In the genomic region with DNA sequence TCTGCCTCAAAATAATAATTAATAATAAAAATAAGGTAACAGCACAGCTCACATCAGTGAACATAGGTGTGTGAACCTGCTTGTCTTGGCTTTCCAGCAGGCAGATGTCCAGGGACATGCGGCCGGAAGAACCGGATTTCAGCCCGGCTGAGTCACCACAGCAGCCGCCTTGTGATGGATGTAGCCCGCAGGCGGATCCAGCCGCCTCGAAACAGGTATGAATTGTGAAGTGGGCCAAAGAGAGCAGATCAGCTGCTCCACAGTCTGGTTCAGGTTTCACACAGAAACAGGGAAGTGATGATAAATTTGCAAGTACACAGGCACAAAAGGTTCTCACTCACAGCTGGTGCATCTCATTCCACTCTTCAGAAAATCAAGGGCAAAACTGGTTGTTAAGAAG, we compare ENCODE assay signal across 12 cellular contexts. TPM values are rescaled to one million over a fixed set of nuclear protein-coding genes. Genes with fewer than 3 reads are reported as not detected.
DNase-seq lines count a peak whose midpoint lies in the region; ATAC-seq and TF ChIP-seq lines count a peak whose summit lies in the region.
"Had no signal": no experiment of that assay in that cellular context is flagged by ENCODE, and none has a peak within 500 bp of the region (broad histone marks: within the 10 kb centered on the region; RNA-seq: fewer than 3 reads in every experiment).

No MANE protein-coding gene starts in this region.

- no peak for ATAC-seq in GM21737 (IDR thresholded peaks at IDR 0.05; ENCODE audit: unreplicated experiment)
- no peak for ATAC-seq in stimulated activated naive CD8-positive, alpha-beta T cell treated with anti-CD3 and anti-CD28 coated beads, Interleukin-15, amount 100 ng/mL, for 72 hours

- no peak for TF ChIP-seq POLR2A in Peyer's patch (IDR thresholded peaks at IDR 0.05)

- TF ChIP-seq CTCF in RWPE1 (conservative IDR thresholded peaks at IDR 0.05; ENCODE audit: low read depth) (no peak), Peyer's patch (IDR thresholded peaks at IDR 0.05) (no peak)

- no peaks in the 10 kb centered on the region for H3K4me1 Mint-ChIP-seq in stimulated activated naive CD8-positive, alpha-beta T cell treated with anti-CD3 and anti-CD28 coated beads, Interleukin-15, amount 100 ng/mL, for 72 hours

- H3K4me3 Mint-ChIP-seq in stimulated activated naive CD8-positive, alpha-beta T cell treated with anti-CD3 and anti-CD28 coated beads, Interleukin-15, amount 100 ng/mL, for 72 hours, result no peak overlapping the region
- H3K4me3 Mint-ChIP-seq: activated T-cell treated with anti-CD3 and anti-CD28 coated beads, Interleukin-2, amount 50 U/mL, for 24 hours had no signal

- no peak overlapping the region for H3K27ac Mint-ChIP-seq in stimulated activated naive CD8-positive, alpha-beta T cell treated with anti-CD3 and anti-CD28 coated beads, Interleukin-15, amount 100 ng/mL, for 72 hours
- H3K27ac Mint-ChIP-seq: activated T-cell treated with anti-CD3 and anti-CD28 coated beads, Interleukin-2, amount 50 U/mL, for 24 hours had no signal

- no peak overlapping the region for H3K4me3 ChIP-seq in Peyer's patch

- H3K36me3 ChIP-seq in Peyer's patch, result no peaks in the 10 kb centered on the region

- peaks cover 0 to 2% of the 10 kb centered on the region in 2 donors for H3K9me3 Mint-ChIP-seq in stimulated activated naive CD8-positive, alpha-beta T cell treated with anti-CD3 and anti-CD28 coated beads, Interleukin-15, amount 100 ng/mL, for 72 hours

- H3K27ac ChIP-seq in RWPE1, result peak overlapping the region; percentile 34; the same call in 1 of the 2 replicates
- no peak overlapping the region for H3K27ac ChIP-seq in Peyer's patch

- H3K9me3 ChIP-seq in Peyer's patch, result no peaks in the 10 kb centered on the region

- H3K27me3 ChIP-seq in Peyer's patch, result no peaks in the 10 kb centered on the region

- POLR2A ChIA-PET in RWPE1 (lab: Yijun Ruan, JAX; ENCODE audit: low non-redundant PET), result no interaction called here

- DNase-seq in COLO668 (lab: John Stamatoyannopoulos, UW; ENCODE audit: unreplicated experiment), result peak; percentile 89
- DNase-seq in NCI-H1436 (lab: John Stamatoyannopoulos, UW), result peak; percentile 79
- DNase-seq in RWPE1 (ENCODE audit: low spot score), result peak; percentile 89
- peak; percentile 84 for DNase-seq in left kidney (ENCODE audit: low read depth, low spot score)
- DNase-seq in NCI-H146 treated with DMSO at 0.1 percent for 48 hours (lab: John Stamatoyannopoulos, UW; ENCODE audit: unreplicated experiment), result no peak
- no peak for DNase-seq in Peyer's patch
- no peak for DNase-seq in stimulated activated naive CD8-positive, alpha-beta T cell treated with anti-CD3 and anti-CD28 coated beads, Interleukin-15, amount 100 ng/mL, for 72 hours
- DNase-seq: activated T-cell treated with anti-CD3 and anti-CD28 coated beads, Interleukin-2, amount 50 U/mL, for 24 hours; central memory CD4-positive, alpha-beta T cell; NCI-H82 had no signal

- no peaks in the 10 kb centered on the region for H3K4me1 ChIP-seq in Peyer's patch

- H3K27me3 Mint-ChIP-seq in stimulated activated naive CD8-positive, alpha-beta T cell treated with anti-CD3 and anti-CD28 coated beads, Interleukin-15, amount 100 ng/mL, for 72 hours, result no peaks in the 10 kb centered on the region
- H3K27me3 Mint-ChIP-seq: activated T-cell treated with anti-CD3 and anti-CD28 coated beads, Interleukin-2, amount 50 U/mL, for 24 hours had no signal

- CTCF ChIA-PET in RWPE1 (lab: Yijun Ruan, JAX), result interaction anchor here (0.7 kb wide), 1 partner anchor 1090 kb away, joined by 5 read pairs; no protein-coding TSS in a partner anchor

RNA-seq across cellular contexts. Expression of gene ID4, which starts 55.1 kb away (rescaled TPM):
- total RNA-seq in Peyer's patch, result 10 to 100 TPM in 1 of 4 donors, 1 to 10 TPM in 3; 2.8 to 12.3 (median 8.4) TPM
- total RNA-seq: mononuclear cell had no signal

Comparison
In these comparisons a context has a peak if more than half of its experiments do, and no peak if none do; other contexts are left out.
1. DNase-seq: peak in COLO668 (single experiment), NCI-H1436 (single experiment), RWPE1 (single experiment) and left kidney (single experiment); none in NCI-H146 treated with DMSO at 0.1 percent for 48 hours (single experiment), Peyer's patch (0 of 3) and stimulated activated naive CD8-positive, alpha-beta T cell treated with anti-CD3 and anti-CD28 coated beads, Interleukin-15, amount 100 ng/mL, for 72 hours (0 of 2).